In the genomic region with DNA sequence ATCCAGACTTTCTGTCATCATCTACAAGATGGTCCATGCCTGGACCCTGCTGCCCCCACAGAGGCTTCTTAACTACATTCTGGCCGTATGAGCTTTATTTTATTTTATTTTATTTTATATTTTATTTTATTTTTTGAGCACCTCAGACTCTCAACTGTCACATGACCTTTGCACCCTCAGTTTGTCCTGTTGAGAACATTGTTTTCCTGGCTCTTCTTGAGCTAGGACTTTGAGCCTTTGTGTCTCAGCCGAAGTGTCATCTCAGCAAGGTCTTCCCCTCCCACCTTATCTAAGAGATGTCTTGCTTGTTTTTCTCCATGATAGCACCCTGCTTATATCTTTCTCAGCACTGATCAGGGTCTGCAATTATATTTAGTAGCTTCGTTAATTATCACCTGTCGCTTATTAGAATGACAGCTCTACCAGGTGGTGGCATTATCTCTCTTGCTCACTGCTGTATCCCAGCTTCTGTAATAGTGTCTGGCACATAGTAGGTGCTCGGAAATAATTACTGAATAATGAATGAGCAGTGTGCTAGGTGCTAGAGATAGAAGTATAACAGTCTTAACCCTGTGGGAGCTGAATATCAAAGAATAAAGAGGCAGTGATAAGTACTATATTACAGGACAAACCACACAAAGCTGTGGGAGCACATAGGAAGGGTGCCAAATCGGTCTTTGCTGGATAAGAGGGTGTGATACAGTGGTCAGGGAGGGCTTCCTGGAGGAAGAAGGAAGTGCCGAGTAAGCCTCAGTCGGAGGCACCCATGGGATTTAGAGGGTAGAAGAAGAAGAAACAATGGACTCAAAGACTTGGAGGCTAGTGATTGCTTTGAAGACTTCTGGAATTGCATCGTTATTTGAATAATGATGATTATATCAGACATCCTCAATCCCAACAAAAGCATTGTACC, we compare ENCODE assay signal across 23 cellular contexts.
DNase-seq lines count a peak whose midpoint lies in the region; ATAC-seq, FAIRE-seq and TF ChIP-seq lines count a peak whose summit lies in the region.
"Had no signal": no experiment of that assay in that cellular context is flagged by ENCODE, and none has a peak within 500 bp of the region (broad histone marks: within the 10 kb centered on the region; RNA-seq: fewer than 3 reads in every experiment).

No MANE protein-coding gene starts in this region.

- in situ Hi-C loops in K562 (cut with MboI): no loop called here

- H4K20me1 ChIP-seq in K562 (replicated peaks; ENCODE audit: control insufficient read depth, insufficient read depth, low read length): no peaks in the 10 kb centered on the region

- peaks cover 7% of the 10 kb centered on the region for H3K4me1 Mint-ChIP-seq in activated naive CD8-positive, alpha-beta T cell treated with anti-CD3 and anti-CD28 coated beads, Interleukin-2, amount 50 U/mL, for 24 hours
- peaks cover 6% of the 10 kb centered on the region for H3K4me1 Mint-ChIP-seq in activated naive CD8-positive, alpha-beta T cell treated with anti-CD3 and anti-CD28 coated beads for 36 hours
- H3K4me1 Mint-ChIP-seq in IgD-negative memory B cell: peaks cover 3 to 13% (median 13%) of the 10 kb centered on the region in 3 donors

- no peak overlapping the region for H3K9ac ChIP-seq in K562 (ENCODE audit: insufficient read depth in 1 of 2, low read depth in 2 of 2, low read length in 2 of 2)
- H3K9ac ChIP-seq: GM23248, KMS-11 had no signal

- H3K27ac Mint-ChIP-seq in activated naive CD8-positive, alpha-beta T cell treated with anti-CD3 and anti-CD28 coated beads, Interleukin-2, amount 50 U/mL, for 24 hours: peak overlapping the region; percentile 47
- no peak overlapping the region for H3K27ac Mint-ChIP-seq in activated naive CD8-positive, alpha-beta T cell treated with anti-CD3 and anti-CD28 coated beads for 36 hours
- H3K27ac Mint-ChIP-seq in IgD-negative memory B cell: peak overlapping the region in 2 of 3 donors; percentile 47 to 55
- H3K27ac Mint-ChIP-seq: CD4-positive, CD25-positive, alpha-beta regulatory T cell had no signal

- WGBS in K562 (ENCODE audit: insufficient coverage, low coverage, missing lambda C conversion rate): 61% methylated on average over 9 of the region's 9 CpGs

- no peaks in the 10 kb centered on the region for H3K79me2 ChIP-seq in K562 (ENCODE audit: control insufficient read depth, insufficient read depth, low read length)

- no peaks in the 10 kb centered on the region for H3K9me3 ChIP-seq in K562 (replicated peaks; ENCODE audit: control insufficient read depth, insufficient read depth, low read depth, low read length)
- H3K9me3 ChIP-seq: HAP-1 had no signal

- no peak for TF ChIP-seq EP300 in K562 (IDR thresholded peaks at IDR 0.05; ENCODE audit: low read length)

- BruUV-seq in K562 (replicated peaks; lab: Mats Ljungman, UMichigan): no TSS peak

- peaks cover 0 to 2% of the 10 kb centered on the region in 2 experiments; a peak in 1 of 5 replicates for H3K4me1 ChIP-seq in K562 (replicated peaks in 1 of 2; ENCODE audit: control insufficient read depth in 2 of 2, insufficient read depth in 2 of 2, low read length in 2 of 2)
- H3K4me1 ChIP-seq: HAP-1 had no signal

- no peak for ATAC-seq in activated naive CD8-positive, alpha-beta T cell treated with anti-CD3 and anti-CD28 coated beads, Interleukin-2, amount 50 U/mL, for 24 hours
- ATAC-seq in K562 (no peak), GM18870 (IDR thresholded peaks at IDR 0.05; ENCODE audit: unreplicated experiment) (no peak)
- ATAC-seq: GM12878, Right ventricle myocardium inferior had no signal

- H3K9me3 Mint-ChIP-seq in activated naive CD8-positive, alpha-beta T cell treated with anti-CD3 and anti-CD28 coated beads, Interleukin-2, amount 50 U/mL, for 24 hours: no peaks in the 10 kb centered on the region
- H3K9me3 Mint-ChIP-seq in activated naive CD8-positive, alpha-beta T cell treated with anti-CD3 and anti-CD28 coated beads for 36 hours: no peaks in the 10 kb centered on the region
- no peaks in the 10 kb centered on the region for H3K9me3 Mint-ChIP-seq in IgD-negative memory B cell
- H3K9me3 Mint-ChIP-seq: CD4-positive, CD25-positive, alpha-beta regulatory T cell had no signal

- no peaks in the 10 kb centered on the region for H3K27me3 ChIP-seq in K562 (ENCODE audit: control insufficient read depth in 2 of 2, insufficient read depth in 2 of 2, low read length in 2 of 2)

- H3K27me3 Mint-ChIP-seq in activated naive CD8-positive, alpha-beta T cell treated with anti-CD3 and anti-CD28 coated beads, Interleukin-2, amount 50 U/mL, for 24 hours: no peaks in the 10 kb centered on the region
- H3K27me3 Mint-ChIP-seq in activated naive CD8-positive, alpha-beta T cell treated with anti-CD3 and anti-CD28 coated beads for 36 hours: no peaks in the 10 kb centered on the region
- no peaks in the 10 kb centered on the region for H3K27me3 Mint-ChIP-seq in IgD-negative memory B cell
- H3K27me3 Mint-ChIP-seq: CD4-positive, CD25-positive, alpha-beta regulatory T cell had no signal

- intact Hi-C loops in K562 (cut with micrococcal nuclease): loop anchor here (5.0 kb wide), 2 partner anchors 97 to 162 kb away; partner anchors contain the start of gene SUMF1

- no peak overlapping the region for H3K4me2 ChIP-seq in K562 (ENCODE audit: insufficient read depth, low read length)
- H3K4me2 ChIP-seq: KMS-11 had no signal

- CTCF ChIA-PET in K562 (lab: Yijun Ruan, JAX; ENCODE audit: low intra/inter-chr PET ratio): interaction anchor here (1.3 kb wide), 1 partner anchor 279 kb away, joined by 3 read pairs; no protein-coding TSS in a partner anchor

- H3K27ac ChIP-seq in K562 (ENCODE audit: extremely low read depth, low read depth, low read length): no peak overlapping the region
- H3K27ac ChIP-seq: GM23248, KMS-11 had no signal

- no peak for TF ChIP-seq CTCF in K562 (IDR thresholded peaks at IDR 0.05 in 2 of 3, conservative IDR thresholded peaks at IDR 0.05 in 1 of 3; ENCODE audit: insufficient read depth in 2 of 3, low read depth in 1 of 3, low read length in 3 of 3)

- no peak for FAIRE-seq in K562 (lab: Jason Lieb, UNC)
- FAIRE-seq: A204.1, GM12878 had no signal

- TF ChIP-seq RAD21 in K562 (CRISPR knock-in tag; conservative IDR thresholded peaks at IDR 0.05 in 1 of 2, IDR thresholded peaks at IDR 0.05 in 1 of 2): no peak

- DNase-seq in activated naive CD8-positive, alpha-beta T cell treated with anti-CD3 and anti-CD28 coated beads, Interleukin-2, amount 50 U/mL, for 24 hours: no peak
- no peak for DNase-seq in activated naive CD8-positive, alpha-beta T cell treated with anti-CD3 and anti-CD28 coated beads for 36 hours
- DNase-seq in K562 (ENCODE audit: extremely low read depth in 1 of 4, low spot score in 3 of 4) (no peak), SW 1271 (lab: John Stamatoyannopoulos, UW) (no peak), NCI-H510A treated with DMSO at 0.1 percent for 48 hours (lab: John Stamatoyannopoulos, UW) (no peak)
- DNase-seq: CD4-positive, CD25-positive, alpha-beta regulatory T cell; COR-L47; DMS 273 treated with DMSO at 0.1 percent for 48 hours; DMS79 treated with DMSO at 0.1 percent for 48 hours; GM23248; NCI-H1092 treated with DMSO at 0.1 percent for 48 hours; NCI-H1436 treated with DMSO at 0.1 percent for 48 hours; NCI-H1930; NCI-H2227 treated with DMSO at 0.1 percent for 48 hours; NCI-H524; NCI-H82 had no signal

- H3K9me1 ChIP-seq in K562 (ENCODE audit: control insufficient read depth, insufficient read depth, low read length): no peaks in the 10 kb centered on the region

- H3K4me3 ChIP-seq in K562: no peak overlapping the region
- H3K4me3 ChIP-seq: GM12878, GM23248, HAP-1 had no signal

- H3K4me3 Mint-ChIP-seq in activated naive CD8-positive, alpha-beta T cell treated with anti-CD3 and anti-CD28 coated beads, Interleukin-2, amount 50 U/mL, for 24 hours: no peak overlapping the region
- no peak overlapping the region for H3K4me3 Mint-ChIP-seq in activated naive CD8-positive, alpha-beta T cell treated with anti-CD3 and anti-CD28 coated beads for 36 hours
- no peak overlapping the region for H3K4me3 Mint-ChIP-seq in IgD-negative memory B cell
- H3K4me3 Mint-ChIP-seq: CD4-positive, CD25-positive, alpha-beta regulatory T cell had no signal

- POLR2A ChIA-PET in K562 (lab: Yijun Ruan, JAX): interaction anchor here (0.7 to 1.5 kb wide), 3 partner anchors 135 to 283 kb away, joined by 3 to 6 read pairs (median 3); no protein-coding TSS in a partner anchor

- H3K36me3 ChIP-seq in K562 (ENCODE audit: control insufficient read depth, insufficient read depth, low read length): no peaks in the 10 kb centered on the region
- H3K36me3 ChIP-seq: HAP-1 had no signal

- H3K36me3 Mint-ChIP-seq in activated naive CD8-positive, alpha-beta T cell treated with anti-CD3 and anti-CD28 coated beads, Interleukin-2, amount 50 U/mL, for 24 hours (ENCODE audit: low read depth): peaks cover 5% of the 10 kb centered on the region
- H3K36me3 Mint-ChIP-seq in activated naive CD8-positive, alpha-beta T cell treated with anti-CD3 and anti-CD28 coated beads for 36 hours: no peaks in the 10 kb centered on the region
- no peaks in the 10 kb centered on the region for H3K36me3 Mint-ChIP-seq in IgD-negative memory B cell
- H3K36me3 Mint-ChIP-seq: CD4-positive, CD25-positive, alpha-beta regulatory T cell had no signal

- H2AFZ ChIP-seq in K562 (ENCODE audit: low read depth, low read length): no peak overlapping the region
- H2AFZ ChIP-seq: GM23248 had no signal

- TF ChIP-seq POLR2A in K562 (conservative IDR thresholded peaks at IDR 0.05): no peak

TF ChIP-seq in K562, 482 proteins besides CTCF, POLR2A, EP300 and RAD21 (continues in another document):
- TF ChIP-seq NCOA4 (IDR thresholded peaks at IDR 0.05; ENCODE audit: partially characterized antibody) (no peak), ZNF436 (CRISPR knock-in tag; IDR thresholded peaks at IDR 0.05) (peak; percentile 78; the same call in 1 of the 2 replicates), ZFP36 (IDR thresholded peaks at IDR 0.05; ENCODE audit: low read depth, low read length, partially characterized antibody) (peak; percentile 95), ZKSCAN1 (IDR thresholded peaks at IDR 0.05; ENCODE audit: low read depth, low read length) (peak; percentile 87; the same call in 1 of the 2 replicates), BCOR (IDR thresholded peaks at IDR 0.05) (0 out of 2 replicates have a peak, but pooled peaks have one; percentile 42)
- TF ChIP-seq, protein P1, sequence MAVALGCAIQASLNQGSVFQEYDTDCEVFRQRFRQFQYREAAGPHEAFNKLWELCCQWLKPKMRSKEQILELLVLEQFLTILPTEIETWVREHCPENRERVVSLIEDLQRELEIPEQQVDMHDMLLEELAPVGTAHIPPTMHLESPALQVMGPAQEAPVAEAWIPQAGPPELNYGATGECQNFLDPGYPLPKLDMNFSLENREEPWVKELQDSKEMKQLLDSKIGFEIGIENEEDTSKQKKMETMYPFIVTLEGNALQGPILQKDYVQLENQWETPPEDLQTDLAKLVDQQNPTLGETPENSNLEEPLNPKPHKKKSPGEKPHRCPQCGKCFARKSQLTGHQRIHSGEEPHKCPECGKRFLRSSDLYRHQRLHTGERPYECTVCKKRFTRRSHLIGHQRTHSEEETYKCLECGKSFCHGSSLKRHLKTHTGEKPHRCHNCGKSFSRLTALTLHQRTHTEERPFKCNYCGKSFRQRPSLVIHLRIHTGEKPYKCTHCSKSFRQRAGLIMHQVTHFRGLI (CRISPR knock-in tag; IDR thresholded peaks at IDR 0.05): no peak
